25 cellular contexts compared by ENCODE assay signal in genomic region chr21:43924421-43925095, GRCh38. TPM values are rescaled to one million over a fixed set of nuclear protein-coding genes. Genes with fewer than 3 reads are reported as not detected.
DNase-seq lines count a peak whose midpoint lies in the region; ATAC-seq, FAIRE-seq and TF ChIP-seq lines count a peak whose summit lies in the region.
"Had no signal": no experiment of that assay in that cellular context is flagged by ENCODE, and none has a peak within 500 bp of the region (broad histone marks: within the 10 kb centered on the region; RNA-seq: fewer than 3 reads in every experiment).

No MANE protein-coding gene starts in this region.

- peaks cover 28% of the 10 kb centered on the region for H3K4me1 Mint-ChIP-seq in chondrocyte (ENCODE audit: low read depth)

- peak overlapping the region in 2 of 3 donors; percentile 36 to 44 for H3K27ac ChIP-seq in right lobe of liver
- H3K27ac ChIP-seq in thyroid gland = peak overlapping the region; percentile 70 to 82 (median 76)
- H3K27ac ChIP-seq: uterus had no signal

- no peak overlapping the region for H3K4me3 Mint-ChIP-seq in chondrocyte (ENCODE audit: unreplicated experiment)
- H3K4me3 Mint-ChIP-seq: CD4-positive, alpha-beta T cell; memory B cell; T-helper 1 cell treated with Interleukin-12 subunit alpha and Interleukin-12 subunit beta and Interleukin-4 antibody, amounts not matched to agents 30 μg/mL and 1 μg/mL, for 36 hours had no signal

- intact Hi-C loops in Right ventricle myocardium superior (cut with DNase I) (loop anchor here (10.0 kb wide), 1 partner anchor 60 kb away; the partner anchor contains the start of gene AGPAT3), cardiac septum (cut with DNase I) (loop anchor here (5.0 kb wide), 1 partner anchor 57 kb away; the partner anchor contains the start of gene AGPAT3), right lobe of liver (cut with DNase I) (loop anchor here in 1 of 2 donors (10.0 kb wide), 1 partner anchor 60 kb away; the partner anchor contains the start of gene AGPAT3), thyroid gland (cut with DNase I) (no loop called here)

- H3K36me3 ChIP-seq in right lobe of liver (no peaks in the 10 kb centered on the region), thyroid gland (no peaks in the 10 kb centered on the region)
- H3K36me3 ChIP-seq: uterus had no signal

- TF ChIP-seq POLR2A in right lobe of liver (IDR thresholded peaks at IDR 0.05) (no peak), thyroid gland (IDR thresholded peaks at IDR 0.05) (no peak)

- WGBS in right lobe of liver (ENCODE audit: insufficient coverage, low coverage, low lambda C conversion rate, missing lambda C conversion rate) = 40% methylated on average over 7 of the region's 25 CpGs
- 72 to 81% methylated on average over 23 to 24 of the region's 25 CpGs for WGBS in thyroid gland, 2 donors

- peaks cover 0 to 74% (median 36%) of the 10 kb centered on the region in 4 donors for H3K4me1 ChIP-seq in right lobe of liver
- H3K4me1 ChIP-seq in thyroid gland = peaks cover 77 to 93% of the 10 kb centered on the region in 2 donors

- no peaks in the 10 kb centered on the region for H3K9me3 ChIP-seq in right lobe of liver
- no peaks in the 10 kb centered on the region for H3K9me3 ChIP-seq in thyroid gland
- H3K9me3 ChIP-seq: stomach, uterus had no signal

- no peaks in the 10 kb centered on the region for H3K27me3 Mint-ChIP-seq in chondrocyte (ENCODE audit: low read depth)
- H3K27me3 Mint-ChIP-seq: CD4-positive, alpha-beta T cell; memory B cell had no signal

- no peaks in the 10 kb centered on the region for H3K27me3 ChIP-seq in right lobe of liver
- H3K27me3 ChIP-seq in thyroid gland = no peaks in the 10 kb centered on the region
- H3K27me3 ChIP-seq: stomach, uterus had no signal

- no peaks in the 10 kb centered on the region for H3K9me3 Mint-ChIP-seq in chondrocyte (ENCODE audit: low read depth)
- H3K9me3 Mint-ChIP-seq: CD4-positive, alpha-beta T cell; memory B cell; T-helper 1 cell treated with Interleukin-12 subunit alpha and Interleukin-12 subunit beta and Interleukin-4 antibody, amounts not matched to agents 30 μg/mL and 1 μg/mL, for 36 hours had no signal

- no peak for DNase-seq in Right ventricle myocardium superior
- DNase-seq in cardiac septum (ENCODE audit: low spot score) = no peak
- peak; percentile 84 for DNase-seq in chondrocyte (ENCODE audit: low spot score)
- DNase-seq in right lobe of liver = peak in 2 of 3 donors; percentile 59 to 68
- DNase-seq in thyroid gland = peak in 1 of 2 donors; percentile 34
- no peak for DNase-seq in HTR-8/SVneo (ENCODE audit: insufficient read length, low spot score)
- no peak for DNase-seq in activated T-cell treated with anti-CD3 and anti-CD28 coated beads, Interleukin-2, amount 50 U/mL, for 48 hours
- DNase-seq: activated gamma-delta T cell; CD4-positive, alpha-beta T cell; DMS79; Kasumi-1; NCI-H1436; NCI-H226; NK-92 treated with Interleukin-12 subunit alpha and Interleukin-12 subunit beta, amount 100 ng/mL, for 24 hours; SHP77; stomach; uterus had no signal

- H3K36me3 Mint-ChIP-seq in chondrocyte (ENCODE audit: low read depth) = no peaks in the 10 kb centered on the region

- TF ChIP-seq CTCF in chondrocyte (IDR thresholded peaks at IDR 0.05) (no peak), right lobe of liver (IDR thresholded peaks at IDR 0.05) (no peak), thyroid gland (IDR thresholded peaks at IDR 0.05) (no peak)

- peak; percentile 1 for ATAC-seq in Right ventricle myocardium superior (ENCODE audit: poor library complexity)
- ATAC-seq in right lobe of liver = peak; percentile 17 to 42 (median 30)
- ATAC-seq in HG03139 (IDR thresholded peaks at IDR 0.05; ENCODE audit: unreplicated experiment) = no peak
- ATAC-seq: activated CD4-positive, CD25-positive, alpha-beta regulatory T cell treated with anti-CD3 and anti-CD28 coated beads, Interleukin-2, amount 50 U/mL, for 24 hours had no signal

- FAIRE-seq in HTR-8/SVneo (lab: Jason Lieb, UNC) = no peak
- FAIRE-seq: astrocyte, colon, GM18507, H54 had no signal

- H3K27ac Mint-ChIP-seq in chondrocyte (ENCODE audit: unreplicated experiment) = no peak overlapping the region
- H3K27ac Mint-ChIP-seq: memory B cell; T-helper 1 cell treated with Interleukin-12 subunit alpha and Interleukin-12 subunit beta and Interleukin-4 antibody, amounts not matched to agents 30 μg/mL and 1 μg/mL, for 36 hours had no signal

- H3K4me3 ChIP-seq in right lobe of liver = no peak overlapping the region
- H3K4me3 ChIP-seq in thyroid gland (replicated peaks in 1 of 3) = no peak overlapping the region
- H3K4me3 ChIP-seq: stomach, uterus had no signal

RNA-seq across cellular contexts. Expression of gene AGPAT3, which starts 59.5 kb away (rescaled TPM):
- total RNA-seq in Right ventricle myocardium superior (96.3 TPM), cardiac septum (51.5 TPM), chondrocyte (43.5 to 48.1 TPM (median 45.4 TPM) in 3 replicates), right lobe of liver (100 to 1,000 TPM in 2 of 6 experiments, 10 to 100 TPM in 4; 56.9 to 111 (median 95.3) TPM), thyroid gland (10 to 100 TPM; 40.6 to 80.5 (median 65.3) TPM)

Comparison
In these comparisons a context has a peak if more than half of its experiments do, and no peak if none do; other contexts are left out.
1. DNase-seq: peak in chondrocyte (single experiment) and right lobe of liver (2 of 3); none in Right ventricle myocardium superior (single experiment), cardiac septum (single experiment), HTR-8/SVneo (single experiment) and activated T-cell treated with anti-CD3 and anti-CD28 coated beads, Interleukin-2, amount 50 U/mL, for 48 hours (0 of 2).